ENCODE assay signal across 14 cellular contexts in genomic region chr15:65937476-65937875, GRCh38.
A peak's percentile ranks its signal among the peaks of the same experiment; 100 is the strongest.
DNase-seq lines count a peak whose midpoint lies in the region; TF ChIP-seq lines count a peak whose summit lies in the region.
"Had no signal": no experiment of that assay in that cellular context is flagged by ENCODE, and none has a peak within 500 bp of the region (broad histone marks: within the 10 kb centered on the region; RNA-seq: fewer than 3 reads in every experiment).

No MANE protein-coding gene starts in this region.

- TF ChIP-seq CTCF in fibroblast of mammary gland (conservative IDR thresholded peaks at IDR 0.05; ENCODE audit: control insufficient read depth, insufficient read depth, low read depth, low read length) (no peak), transverse colon (IDR thresholded peaks at IDR 0.05) (no peak)

- intact Hi-C loops in transverse colon (cut with DNase I; ENCODE audit: low total_unique reads), result no loop called here

- no peaks in the 10 kb centered on the region for H3K27me3 ChIP-seq in transverse colon
- H3K27me3 ChIP-seq: heart left ventricle had no signal

- WGBS in transverse colon (ENCODE audit: low coverage in 1 of 2), 2 donors, result 96% methylated on average over 1 of the region's 1 CpG; no CpG with 5 or more reads in 1 of the 2 donors

- no peaks in the 10 kb centered on the region for H3K9me3 ChIP-seq in transverse colon
- H3K9me3 ChIP-seq: heart left ventricle had no signal

- DNase-seq in DMS153 (lab: John Stamatoyannopoulos, UW), result peak; percentile 5
- DNase-seq in DMS153 treated with DMSO at 0.1 percent for 48 hours (lab: John Stamatoyannopoulos, UW; ENCODE audit: unreplicated experiment), result no peak
- peak; percentile 78 to 87 for DNase-seq in SHP77 (lab: John Stamatoyannopoulos, UW)
- DNase-seq in fibroblast of mammary gland (ENCODE audit: low read depth), result peak; percentile 40
- no peak for DNase-seq in transverse colon
- no peak for DNase-seq in GDM1 (lab: John Stamatoyannopoulos, UW)
- no peak for DNase-seq in NCI-H524 (lab: John Stamatoyannopoulos, UW)
- DNase-seq: 8988T; activated CD4-positive, alpha-beta T cell treated with anti-CD3 and anti-CD28 coated beads for 48 hours; activated T-cell treated with anti-CD3 and anti-CD28 coated beads, Interleukin-2, amount 50 U/mL, for 72 hours; nephron progenitor cell; PC-9 had no signal

- H3K27ac ChIP-seq in temporal lobe (ENCODE audit: low read depth, low read length) (peak overlapping the region; percentile 39), transverse colon (no peak overlapping the region)
- H3K27ac ChIP-seq: heart left ventricle, PC-9 had no signal

- H3K36me3 ChIP-seq in transverse colon, result no peaks in the 10 kb centered on the region
- H3K36me3 ChIP-seq: heart left ventricle had no signal

- TF ChIP-seq EP300 in transverse colon (IDR thresholded peaks at IDR 0.05; ENCODE audit: low read depth), result no peak

- no peaks in the 10 kb centered on the region for H3K4me1 ChIP-seq in transverse colon

- no peak for TF ChIP-seq POLR2A in transverse colon (IDR thresholded peaks at IDR 0.05)

- H3K4me3 ChIP-seq in fibroblast of mammary gland (ENCODE audit: control insufficient read depth, low read depth, low read length), result no peak overlapping the region
- no peak overlapping the region for H3K4me3 ChIP-seq in transverse colon
- H3K4me3 ChIP-seq: heart left ventricle, PC-9 had no signal

- in situ Hi-C loops in transverse colon (cut with MboI; ENCODE audit: low pct_ligation_motif_present in 1 of 4, low pct_unique_long_range_greater_than_20kb in 1 of 4, low sequenced_read_pairs in 3 of 4), result no loop called here

Comparison
In these comparisons a context has a peak if more than half of its experiments do, and no peak if none do; other contexts are left out.
1. DNase-seq: peak in DMS153 (single experiment), SHP77 (2 of 2) and fibroblast of mammary gland (single experiment); none in DMS153 treated with DMSO at 0.1 percent for 48 hours (single experiment), transverse colon (single experiment), GDM1 (single experiment) and NCI-H524 (0 of 2).